39 cellular contexts compared by ENCODE assay signal in genomic region chr20:31403886-31404285, GRCh38. TPM values are rescaled to one million over a fixed set of nuclear protein-coding genes. Genes with fewer than 3 reads are reported as not detected.
"Had no signal": no experiment of that assay in that cellular context is flagged by ENCODE, and none has a peak within 500 bp of the region (broad histone marks: within the 10 kb centered on the region; RNA-seq: fewer than 3 reads in every experiment).

No MANE protein-coding gene starts in this region.

- H3K4me1 ChIP-seq: adrenal gland, ascending aorta, body of pancreas, breast epithelium had no signal

- H3K36me3 ChIP-seq: adrenal gland, ascending aorta, brain microvascular endothelial cell, breast epithelium, cardiac muscle cell had no signal

- H3K27ac ChIP-seq: adrenal gland, ascending aorta, body of pancreas, brain microvascular endothelial cell, breast epithelium, cardiac muscle cell had no signal

- FAIRE-seq: astrocyte, bronchial epithelial cell had no signal

- DNase-seq: activated effector memory CD4-positive, alpha-beta T cell treated with anti-CD3 and anti-CD28 coated beads, Interleukin-2, amount 50 U/mL, for 16 hours; activated effector memory CD4-positive, alpha-beta T cell treated with Interleukin-2 at 50 U/mL for 16 hours; activated gamma-delta T cell; activated gamma-delta T cell treated with Interleukin-2 at 50 U/mL for 16 hours; activated naive CD4-positive, alpha-beta T cell; activated naive CD4-positive, alpha-beta T cell treated with anti-CD3 and anti-CD28 coated beads for 36 hours; activated naive CD4-positive, alpha-beta T cell treated with anti-CD3 and anti-CD28 coated beads, Interleukin-2, amount 10 ng/mL, durations not matched to agents 7 days and 5 days; activated naive CD4-positive, alpha-beta T cell treated with anti-CD3 and anti-CD28 coated beads, Interleukin-2, amount 50 U/mL, for 16 hours; activated naive CD4-positive, alpha-beta T cell treated with Interleukin-2 at 50 U/mL for 16 hours; activated naive CD8-positive, alpha-beta T cell treated with anti-CD3 and anti-CD28 coated beads for 36 hours; activated naive CD8-positive, alpha-beta T cell treated with anti-CD3 and anti-CD28 coated beads, Interleukin-2, amount 10 ng/mL, durations not matched to agents 7 days and 5 days; activated naive CD8-positive, alpha-beta T cell treated with anti-CD3 and anti-CD28 coated beads, Interleukin-2, amount 50 U/mL, for 24 hours; activated T-cell treated with anti-CD3 and anti-CD28 coated beads, Interleukin-2, amount 50 U/mL, for 24 hours; activated T-cell treated with anti-CD3 and anti-CD28 coated beads, Interleukin-2, amount 50 U/mL, for 4 hours; activated T-cell treated with anti-CD3 and anti-CD28 coated beads, Interleukin-2, amount 50 U/mL, for 48 hours; activated T-cell treated with anti-CD3 and anti-CD28 coated beads, Interleukin-2, amount 50 U/mL, for 72 hours; adrenal gland; amniotic stem cell; amygdala; anterior cingulate cortex; aorta; body of pancreas; brain microvascular endothelial cell; caudate nucleus; central memory CD4-positive, alpha-beta T cell; cerebellar nuclear complex had no signal

- ATAC-seq: activated naive CD4-positive, alpha-beta T cell treated with anti-CD3 and anti-CD28 coated beads, Interleukin-2, amount 50 U/mL, for 72 hours; activated naive CD8-positive, alpha-beta T cell treated with anti-CD3 and anti-CD28 coated beads, Interleukin-2, amount 50 U/mL, for 24 hours; activated T-cell treated with anti-CD3 and anti-CD28 coated beads, Interleukin-2, amount 50 U/mL, for 4 hours; activated T-cell treated with anti-CD3 and anti-CD28 coated beads, Interleukin-2, amount 50 U/mL, for 72 hours; activated T-helper 17 cell treated with anti-CD3 and anti-CD28 coated beads, Interleukin-2, amount 50 U/mL, for 72 hours; body of pancreas had no signal

- H3K9me3 ChIP-seq: adrenal gland, ascending aorta, body of pancreas, breast epithelium had no signal

- H3K4me3 ChIP-seq: adrenal gland, ascending aorta, body of pancreas, breast epithelium, cardiac muscle cell had no signal

- H3K27me3 ChIP-seq: ascending aorta, body of pancreas, brain microvascular endothelial cell, cardiac muscle cell had no signal

RNA-seq across cellular contexts. Expression of gene DEFB121, which starts 2.1 kb away (rescaled TPM):
- total RNA-seq: activated naive CD4-positive, alpha-beta T cell treated with anti-CD3 and anti-CD28 coated beads for 36 hours; activated naive CD4-positive, alpha-beta T cell treated with anti-CD3 and anti-CD28 coated beads, Interleukin-2, amount 50 U/mL, for 72 hours; activated naive CD8-positive, alpha-beta T cell treated with anti-CD3 and anti-CD28 coated beads for 36 hours; activated naive CD8-positive, alpha-beta T cell treated with anti-CD3 and anti-CD28 coated beads, Interleukin-2, amount 10 ng/mL, durations not matched to agents 7 days and 5 days; activated T-cell treated with anti-CD3 and anti-CD28 coated beads, Interleukin-2, amount 50 U/mL, for 4 hours; activated T-cell treated with anti-CD3 and anti-CD28 coated beads, Interleukin-2, amount 50 U/mL, for 72 hours; activated T-helper 1 cell treated with anti-CD3 and anti-CD28 coated beads, Interleukin-12 subunit alpha, Interleukin-12 subunit beta, Interleukin-2, Interleukin-4 antibody, amounts not matched to agents 30 ng/mL and 10 ng/mL and 1 ng/mL, durations not matched to agents 14 hours and 24 hours and 36 hours; activated T-helper 17 cell treated with anti-CD3 and anti-CD28 coated beads, Interleukin-2, amount 50 U/mL, for 72 hours; activated T-helper 2 cell treated with anti-CD3 and anti-CD28 coated beads, Interferon-gamma antibody, Interleukin-2, Interleukin-4, amounts not matched to agents 10 μg/mL and 5 μg/mL and 100 μg/mL, durations not matched to agents 14 hours and 24 hours and 36 hours; adrenal gland; aorta; ascending aorta; astrocyte; body of pancreas; breast epithelium; bronchial epithelial cell; cardiac muscle cell; cardiac septum; cerebellum; chondrocyte had no signal
- polyA plus RNA-seq: adipose tissue, adrenal gland, aorta, cardiac muscle cell had no signal

RNA-seq across cellular contexts. Expression of gene DEFB119, which starts 13.5 kb away (rescaled TPM):
- total RNA-seq: activated naive CD4-positive, alpha-beta T cell treated with anti-CD3 and anti-CD28 coated beads for 36 hours; activated naive CD4-positive, alpha-beta T cell treated with anti-CD3 and anti-CD28 coated beads, Interleukin-2, amount 50 U/mL, for 72 hours; activated naive CD8-positive, alpha-beta T cell treated with anti-CD3 and anti-CD28 coated beads for 36 hours; activated naive CD8-positive, alpha-beta T cell treated with anti-CD3 and anti-CD28 coated beads, Interleukin-2, amount 10 ng/mL, durations not matched to agents 7 days and 5 days; activated T-cell treated with anti-CD3 and anti-CD28 coated beads, Interleukin-2, amount 50 U/mL, for 4 hours; activated T-cell treated with anti-CD3 and anti-CD28 coated beads, Interleukin-2, amount 50 U/mL, for 72 hours; activated T-helper 1 cell treated with anti-CD3 and anti-CD28 coated beads, Interleukin-12 subunit alpha, Interleukin-12 subunit beta, Interleukin-2, Interleukin-4 antibody, amounts not matched to agents 30 ng/mL and 10 ng/mL and 1 ng/mL, durations not matched to agents 14 hours and 24 hours and 36 hours; activated T-helper 17 cell treated with anti-CD3 and anti-CD28 coated beads, Interleukin-2, amount 50 U/mL, for 72 hours; activated T-helper 2 cell treated with anti-CD3 and anti-CD28 coated beads, Interferon-gamma antibody, Interleukin-2, Interleukin-4, amounts not matched to agents 10 μg/mL and 5 μg/mL and 100 μg/mL, durations not matched to agents 14 hours and 24 hours and 36 hours; adrenal gland; aorta; ascending aorta; astrocyte; body of pancreas; breast epithelium; bronchial epithelial cell; cardiac muscle cell; cardiac septum; cerebellum; chondrocyte had no signal
- polyA plus RNA-seq: adipose tissue, adrenal gland, aorta, cardiac muscle cell had no signal

RNA-seq across cellular contexts. Expression of gene DEFB118, which starts 35.5 kb away (rescaled TPM):
- total RNA-seq: activated naive CD4-positive, alpha-beta T cell treated with anti-CD3 and anti-CD28 coated beads for 36 hours; activated naive CD4-positive, alpha-beta T cell treated with anti-CD3 and anti-CD28 coated beads, Interleukin-2, amount 50 U/mL, for 72 hours; activated naive CD8-positive, alpha-beta T cell treated with anti-CD3 and anti-CD28 coated beads for 36 hours; activated naive CD8-positive, alpha-beta T cell treated with anti-CD3 and anti-CD28 coated beads, Interleukin-2, amount 10 ng/mL, durations not matched to agents 7 days and 5 days; activated T-cell treated with anti-CD3 and anti-CD28 coated beads, Interleukin-2, amount 50 U/mL, for 4 hours; activated T-cell treated with anti-CD3 and anti-CD28 coated beads, Interleukin-2, amount 50 U/mL, for 72 hours; activated T-helper 1 cell treated with anti-CD3 and anti-CD28 coated beads, Interleukin-12 subunit alpha, Interleukin-12 subunit beta, Interleukin-2, Interleukin-4 antibody, amounts not matched to agents 30 ng/mL and 10 ng/mL and 1 ng/mL, durations not matched to agents 14 hours and 24 hours and 36 hours; activated T-helper 17 cell treated with anti-CD3 and anti-CD28 coated beads, Interleukin-2, amount 50 U/mL, for 72 hours; activated T-helper 2 cell treated with anti-CD3 and anti-CD28 coated beads, Interferon-gamma antibody, Interleukin-2, Interleukin-4, amounts not matched to agents 10 μg/mL and 5 μg/mL and 100 μg/mL, durations not matched to agents 14 hours and 24 hours and 36 hours; adrenal gland; aorta; ascending aorta; astrocyte; body of pancreas; breast epithelium; bronchial epithelial cell; cardiac muscle cell; cardiac septum; cerebellum; chondrocyte had no signal
- polyA plus RNA-seq: adipose tissue, adrenal gland, aorta, cardiac muscle cell had no signal

RNA-seq across cellular contexts. Expression of gene DEFB123, which starts 36.5 kb away (rescaled TPM):
- total RNA-seq: activated naive CD4-positive, alpha-beta T cell treated with anti-CD3 and anti-CD28 coated beads for 36 hours; activated naive CD4-positive, alpha-beta T cell treated with anti-CD3 and anti-CD28 coated beads, Interleukin-2, amount 50 U/mL, for 72 hours; activated naive CD8-positive, alpha-beta T cell treated with anti-CD3 and anti-CD28 coated beads for 36 hours; activated naive CD8-positive, alpha-beta T cell treated with anti-CD3 and anti-CD28 coated beads, Interleukin-2, amount 10 ng/mL, durations not matched to agents 7 days and 5 days; activated T-cell treated with anti-CD3 and anti-CD28 coated beads, Interleukin-2, amount 50 U/mL, for 4 hours; activated T-cell treated with anti-CD3 and anti-CD28 coated beads, Interleukin-2, amount 50 U/mL, for 72 hours; activated T-helper 1 cell treated with anti-CD3 and anti-CD28 coated beads, Interleukin-12 subunit alpha, Interleukin-12 subunit beta, Interleukin-2, Interleukin-4 antibody, amounts not matched to agents 30 ng/mL and 10 ng/mL and 1 ng/mL, durations not matched to agents 14 hours and 24 hours and 36 hours; activated T-helper 17 cell treated with anti-CD3 and anti-CD28 coated beads, Interleukin-2, amount 50 U/mL, for 72 hours; activated T-helper 2 cell treated with anti-CD3 and anti-CD28 coated beads, Interferon-gamma antibody, Interleukin-2, Interleukin-4, amounts not matched to agents 10 μg/mL and 5 μg/mL and 100 μg/mL, durations not matched to agents 14 hours and 24 hours and 36 hours; adrenal gland; aorta; ascending aorta; astrocyte; body of pancreas; breast epithelium; bronchial epithelial cell; cardiac muscle cell; cardiac septum; cerebellum; chondrocyte had no signal
- polyA plus RNA-seq: adipose tissue, adrenal gland, aorta, cardiac muscle cell had no signal
